In the genomic region with DNA sequence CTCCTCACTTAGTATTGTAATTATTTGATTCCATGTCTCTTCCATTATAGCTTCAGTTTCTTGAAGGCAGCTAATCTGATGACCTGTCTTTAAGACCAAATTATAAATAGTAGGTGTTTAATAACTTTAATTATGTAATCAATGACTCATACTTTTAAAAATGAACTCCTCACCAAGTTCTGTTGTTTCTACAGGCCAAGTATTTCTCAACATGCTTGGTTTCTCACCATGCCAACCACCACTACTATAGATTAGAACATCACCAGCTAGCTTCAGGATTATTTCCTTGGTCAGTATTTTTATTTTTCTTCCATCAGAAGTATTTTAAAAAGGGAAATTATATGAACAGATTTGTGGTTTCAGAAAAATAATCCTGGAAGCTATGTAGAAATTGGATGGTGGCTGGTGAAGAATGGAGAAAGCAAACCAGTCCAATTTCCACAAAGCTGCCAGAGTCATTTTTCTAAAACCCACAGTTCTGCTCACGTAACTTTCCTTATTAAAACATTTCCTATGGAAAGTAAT, we compare ENCODE assay signal across 28 cellular contexts.
A peak's percentile ranks its signal among the peaks of the same experiment; 100 is the strongest.
DNase-seq lines count a peak whose midpoint lies in the region; ATAC-seq, FAIRE-seq and TF ChIP-seq lines count a peak whose summit lies in the region.
"Had no signal": no experiment of that assay in that cellular context is flagged by ENCODE, and none has a peak within 500 bp of the region (broad histone marks: within the 10 kb centered on the region; RNA-seq: fewer than 3 reads in every experiment).

No MANE protein-coding gene starts in this region.

- H3K27me3 ChIP-seq in brain microvascular endothelial cell (replicated peaks), result no peaks in the 10 kb centered on the region
- H3K27me3 ChIP-seq: heart left ventricle, sigmoid colon had no signal

- in situ Hi-C loops in brain microvascular endothelial cell (cut with HindIII; ENCODE audit: low pct_ligation_motif_present, low sequenced_read_pairs), result no loop called here

- DNase-seq in GM04504 (ENCODE audit: low read depth) (peak; percentile 21), NOMO-1 treated with dmso at 0.1 percent for 144 hours (lab: John Stamatoyannopoulos, UW; ENCODE audit: unreplicated experiment) (peak; percentile 4), brain microvascular endothelial cell (peak; percentile 50), iris pigment epithelial cell (ENCODE audit: low read depth) (peak; percentile 70), NCI-H187 (lab: John Stamatoyannopoulos, UW) (no peak), GM12892 (ENCODE audit: insufficient read length) (no peak)
- DNase-seq in activated T-cell treated with anti-CD3 and anti-CD28 coated beads, Interleukin-2, amount 50 U/mL, for 48 hours, result no peak
- DNase-seq: activated CD4-positive, alpha-beta memory T cell treated with anti-CD3 and anti-CD28 coated beads, Interleukin-2, amount 10 ng/mL, durations not matched to agents 7 days and 5 days; activated CD4-positive, CD25-positive, alpha-beta regulatory T cell treated with anti-CD3 and anti-CD28 coated beads, Interleukin-2, amount 50 U/mL, for 72 hours; activated CD8-positive, alpha-beta memory T cell treated with anti-CD3 and anti-CD28 coated beads, Interleukin-2, amount 50 U/mL, for 48 hours; activated naive CD4-positive, alpha-beta T cell treated with anti-CD3 and anti-CD28 coated beads, Interleukin-2, amount 50 U/mL, for 16 hours; C1 segment of cervical spinal cord; Caco-2; GF-D8; heart left ventricle; kidney glomerular epithelial cell; NCI-H1105 treated with DMSO at 0.1 percent for 48 hours; NCI-H2029 treated with DMSO at 0.1 percent for 48 hours; RPMI8226; sigmoid colon; stimulated activated CD4-positive, alpha-beta T cell treated with anti-CD3 and anti-CD28 coated beads, Interleukin-4, amount 100 ng/mL, for 24 hours had no signal

- ATAC-seq in GM18511 (IDR thresholded peaks at IDR 0.05; ENCODE audit: unreplicated experiment), result no peak
- ATAC-seq: activated T-helper 17 cell treated with anti-CD3 and anti-CD28 coated beads, Interleukin-2, amount 50 U/mL, for 72 hours; heart left ventricle; stimulated activated memory B cell treated with anti-CD40 and anti-IgM and Interleukin-4, amounts not matched to agents 10 μg/mL and 1 μg/mL and 100 μg/mL, for 72 hours had no signal

- H3K4me3 ChIP-seq in brain microvascular endothelial cell (ENCODE audit: low read depth, low read length), result no peak overlapping the region
- H3K4me3 ChIP-seq: heart left ventricle, lung, sigmoid colon, SK-N-MC had no signal

- no peak for TF ChIP-seq POLR2A in GM12892 (IDR thresholded peaks at IDR 0.05; ENCODE audit: low read depth, low read length)

- H3K36me3 ChIP-seq in brain microvascular endothelial cell (replicated peaks), result no peaks in the 10 kb centered on the region
- H3K36me3 ChIP-seq: heart left ventricle, sigmoid colon had no signal

- no peak overlapping the region for H3K27ac ChIP-seq in brain microvascular endothelial cell
- H3K27ac ChIP-seq: heart left ventricle, sigmoid colon, SK-N-MC had no signal

- FAIRE-seq in GM12892 (lab: Jason Lieb, UNC), result no peak
- FAIRE-seq: endothelial cell of umbilical vein, H1 had no signal

- TF ChIP-seq CTCF in brain microvascular endothelial cell (IDR thresholded peaks at IDR 0.05; ENCODE audit: low read depth, low read length, missing control alignments), result no peak

Comparison
In these comparisons a context has a peak if more than half of its experiments do, and no peak if none do; other contexts are left out.
1. DNase-seq: peak in GM04504 (single experiment), NOMO-1 treated with dmso at 0.1 percent for 144 hours (single experiment), brain microvascular endothelial cell (single experiment) and iris pigment epithelial cell (single experiment); none in activated T-cell treated with anti-CD3 and anti-CD28 coated beads, Interleukin-2, amount 50 U/mL, for 48 hours (0 of 2), NCI-H187 (0 of 2) and GM12892 (single experiment).